ENCODE assay signal across 17 cellular contexts in genomic region chr17:142876-143784, GRCh38. TPM values are rescaled to one million over a fixed set of nuclear protein-coding genes. Genes with fewer than 3 reads are reported as not detected.
DNase-seq lines count a peak whose midpoint lies in the region; ATAC-seq, FAIRE-seq and TF ChIP-seq lines count a peak whose summit lies in the region.
"Had no signal": no experiment of that assay in that cellular context is flagged by ENCODE, and none has a peak within 500 bp of the region (broad histone marks: within the 10 kb centered on the region; RNA-seq: fewer than 3 reads in every experiment).

No MANE protein-coding gene starts in this region.

- no peak overlapping the region for H3K27ac ChIP-seq in sigmoid colon
- H3K27ac ChIP-seq in stomach: no peak overlapping the region
- H3K27ac ChIP-seq: 22Rv1, SJSA1 had no signal

- H3K27ac Mint-ChIP-seq in activated CD4-positive, alpha-beta memory T cell treated with anti-CD3 and anti-CD28 coated beads, Interleukin-2, amount 10 ng/mL, durations not matched to agents 7 days and 5 days: no peak overlapping the region
- H3K27ac Mint-ChIP-seq: H9, nephron had no signal

- H3K4me3 ChIP-seq in sigmoid colon (no peak overlapping the region), stomach (no peak overlapping the region)
- H3K4me3 ChIP-seq: SJSA1 had no signal

- intact Hi-C loops in left cardiac atrium (cut with DNase I) (no loop called here), sigmoid colon (cut with DNase I) (loop anchor here (1.0 kb wide), 1 partner anchor 243 kb away; no protein-coding TSS in a partner anchor), stomach (cut with DNase I; ENCODE audit: low total_unique reads) (no loop called here)

- H3K36me3 Mint-ChIP-seq in activated CD4-positive, alpha-beta memory T cell treated with anti-CD3 and anti-CD28 coated beads, Interleukin-2, amount 10 ng/mL, durations not matched to agents 7 days and 5 days (ENCODE audit: low read depth): no peaks in the 10 kb centered on the region
- H3K36me3 Mint-ChIP-seq: CD8-positive, alpha-beta memory T cell had no signal

- no peaks in the 10 kb centered on the region for H3K36me3 ChIP-seq in sigmoid colon
- H3K36me3 ChIP-seq in stomach: peaks cover 0 to 17% (median 3%) of the 10 kb centered on the region in 4 donors
- H3K36me3 ChIP-seq: SJSA1 had no signal

- CTCF ChIA-PET in activated CD4-positive, alpha-beta memory T cell treated with anti-CD3 and anti-CD28 coated beads, Interleukin-2, amount 10 ng/mL, durations not matched to agents 7 days and 5 days (lab: Charles Lee): interaction anchor here (0.6 kb wide), 1 partner anchor 752 kb away, joined by 5 read pairs; no protein-coding TSS in a partner anchor

- TF ChIP-seq POLR2A in sigmoid colon (IDR thresholded peaks at IDR 0.05) (no peak), stomach (IDR thresholded peaks at IDR 0.05) (no peak)

- peaks cover 0 to 4% (median 2%) of the 10 kb centered on the region in 4 donors for H3K4me1 ChIP-seq in sigmoid colon
- peaks cover 0 to 12% (median 7%) of the 10 kb centered on the region in 4 donors for H3K4me1 ChIP-seq in stomach
- H3K4me1 ChIP-seq: SJSA1 had no signal

- no peak for TF ChIP-seq CTCF in sigmoid colon (IDR thresholded peaks at IDR 0.05)
- no peak for TF ChIP-seq CTCF in stomach (IDR thresholded peaks at IDR 0.05)

- POLR2A ChIA-PET in activated CD4-positive, alpha-beta memory T cell treated with anti-CD3 and anti-CD28 coated beads, Interleukin-2, amount 10 ng/mL, durations not matched to agents 7 days and 5 days (lab: Charles Lee): no interaction called here

- no peak overlapping the region for H3K4me3 Mint-ChIP-seq in activated CD4-positive, alpha-beta memory T cell treated with anti-CD3 and anti-CD28 coated beads, Interleukin-2, amount 10 ng/mL, durations not matched to agents 7 days and 5 days
- H3K4me3 Mint-ChIP-seq: H9, nephron had no signal

- ATAC-seq in left cardiac atrium: no peak
- ATAC-seq in HG03095 (IDR thresholded peaks at IDR 0.05; ENCODE audit: unreplicated experiment): no peak

- 60 to 80% methylated on average over 23 of the region's 23 CpGs for WGBS in sigmoid colon, 2 donors
- WGBS in stomach, 5 donors: 73 to 76% (median 74%) methylated on average over 23 of the region's 23 CpGs

- DNase-seq in NCI-H82 (lab: John Stamatoyannopoulos, UW) (peak; percentile 49), NCI-H82 treated with DMSO at 0.1 percent for 48 hours (lab: John Stamatoyannopoulos, UW; ENCODE audit: unreplicated experiment) (no peak), left cardiac atrium (peak; percentile 10), sigmoid colon (peak; percentile 46), stomach (no peak), GM19239 (ENCODE audit: insufficient read length, low spot score) (no peak)
- peak; percentile 10 for DNase-seq in activated CD4-positive, alpha-beta memory T cell treated with anti-CD3 and anti-CD28 coated beads, Interleukin-2, amount 10 ng/mL, durations not matched to agents 7 days and 5 days
- DNase-seq: GF-D8 had no signal

- H3K27me3 Mint-ChIP-seq in activated CD4-positive, alpha-beta memory T cell treated with anti-CD3 and anti-CD28 coated beads, Interleukin-2, amount 10 ng/mL, durations not matched to agents 7 days and 5 days: peaks cover 4% of the 10 kb centered on the region
- H3K27me3 Mint-ChIP-seq: CD8-positive, alpha-beta memory T cell had no signal

- H3K27me3 ChIP-seq in sigmoid colon (no peaks in the 10 kb centered on the region), stomach (no peaks in the 10 kb centered on the region)
- H3K27me3 ChIP-seq: SJSA1 had no signal

- no peaks in the 10 kb centered on the region for H3K9me3 Mint-ChIP-seq in activated CD4-positive, alpha-beta memory T cell treated with anti-CD3 and anti-CD28 coated beads, Interleukin-2, amount 10 ng/mL, durations not matched to agents 7 days and 5 days
- H3K9me3 Mint-ChIP-seq: CD8-positive, alpha-beta memory T cell; nephron had no signal

- FAIRE-seq in GM19239 (lab: Jason Lieb, UNC): no peak

- no peaks in the 10 kb centered on the region for H3K9me3 ChIP-seq in sigmoid colon
- no peaks in the 10 kb centered on the region for H3K9me3 ChIP-seq in stomach
- H3K9me3 ChIP-seq: SJSA1 had no signal

- H3K4me1 Mint-ChIP-seq in activated CD4-positive, alpha-beta memory T cell treated with anti-CD3 and anti-CD28 coated beads, Interleukin-2, amount 10 ng/mL, durations not matched to agents 7 days and 5 days: peaks cover 1% of the 10 kb centered on the region
- H3K4me1 Mint-ChIP-seq: H9, nephron had no signal

- TF ChIP-seq EP300 in sigmoid colon (IDR thresholded peaks at IDR 0.05) (no peak), stomach (IDR thresholded peaks at IDR 0.05) (no peak)

RNA-seq across cellular contexts. Expression of gene SCGB1C2, which starts 5.8 kb away (rescaled TPM):
- total RNA-seq in activated CD4-positive, alpha-beta memory T cell treated with anti-CD3 and anti-CD28 coated beads, Interleukin-2, amount 10 ng/mL, durations not matched to agents 7 days and 5 days: not detected
- total RNA-seq in left cardiac atrium: not detected
- not detected for total RNA-seq in sigmoid colon
- polyA plus RNA-seq in sigmoid colon: not detected
- not detected for total RNA-seq in stomach
- not detected for polyA plus RNA-seq in stomach
- total RNA-seq: CD8-positive, alpha-beta memory T cell; esophagus mucosa; H9; left lobe of liver; MCF 10A; SJSA1 had no signal
- polyA plus RNA-seq: CD8-positive, alpha-beta memory T cell had no signal

RNA-seq across cellular contexts. Expression of gene DOC2B, which starts 38.3 kb away (rescaled TPM):
- total RNA-seq in activated CD4-positive, alpha-beta memory T cell treated with anti-CD3 and anti-CD28 coated beads, Interleukin-2, amount 10 ng/mL, durations not matched to agents 7 days and 5 days: not detected
- total RNA-seq in left cardiac atrium (10 to 100 TPM in 1 of 2 donors, 1 to 10 TPM in 1; 6.8 to 16.4 TPM), sigmoid colon (10 to 100 TPM in 1 of 4 donors, 1 to 10 TPM in 3; 2.5 to 12.5 (median 6.9) TPM), stomach (10 to 100 TPM in 1 of 5 donors, 1 to 10 TPM in 3, under 1 TPM in 1; 0.45 to 11.7 (median 5.1) TPM)
- polyA plus RNA-seq in sigmoid colon (1 to 10 TPM in 2 of 3 donors, under 1 TPM in 1; 0.46 to 7.4 (median 1.2) TPM), stomach (1 to 10 TPM; 1.5 to 3.8 (median 1.8) TPM)
- total RNA-seq: MCF 10A, SJSA1 had no signal
- polyA plus RNA-seq: CD8-positive, alpha-beta memory T cell had no signal

Comparison
In these comparisons a context has a peak if more than half of its experiments do, and no peak if none do; other contexts are left out.
1. DNase-seq: peak in NCI-H82 (single experiment), activated CD4-positive, alpha-beta memory T cell treated with anti-CD3 and anti-CD28 coated beads, Interleukin-2, amount 10 ng/mL, durations not matched to agents 7 days and 5 days (single experiment), left cardiac atrium (single experiment) and sigmoid colon (single experiment); none in NCI-H82 treated with DMSO at 0.1 percent for 48 hours (single experiment), stomach (single experiment) and GM19239 (single experiment).